Comparison of ENCODE assay signal across 1 cellular context in the genomic region with DNA sequence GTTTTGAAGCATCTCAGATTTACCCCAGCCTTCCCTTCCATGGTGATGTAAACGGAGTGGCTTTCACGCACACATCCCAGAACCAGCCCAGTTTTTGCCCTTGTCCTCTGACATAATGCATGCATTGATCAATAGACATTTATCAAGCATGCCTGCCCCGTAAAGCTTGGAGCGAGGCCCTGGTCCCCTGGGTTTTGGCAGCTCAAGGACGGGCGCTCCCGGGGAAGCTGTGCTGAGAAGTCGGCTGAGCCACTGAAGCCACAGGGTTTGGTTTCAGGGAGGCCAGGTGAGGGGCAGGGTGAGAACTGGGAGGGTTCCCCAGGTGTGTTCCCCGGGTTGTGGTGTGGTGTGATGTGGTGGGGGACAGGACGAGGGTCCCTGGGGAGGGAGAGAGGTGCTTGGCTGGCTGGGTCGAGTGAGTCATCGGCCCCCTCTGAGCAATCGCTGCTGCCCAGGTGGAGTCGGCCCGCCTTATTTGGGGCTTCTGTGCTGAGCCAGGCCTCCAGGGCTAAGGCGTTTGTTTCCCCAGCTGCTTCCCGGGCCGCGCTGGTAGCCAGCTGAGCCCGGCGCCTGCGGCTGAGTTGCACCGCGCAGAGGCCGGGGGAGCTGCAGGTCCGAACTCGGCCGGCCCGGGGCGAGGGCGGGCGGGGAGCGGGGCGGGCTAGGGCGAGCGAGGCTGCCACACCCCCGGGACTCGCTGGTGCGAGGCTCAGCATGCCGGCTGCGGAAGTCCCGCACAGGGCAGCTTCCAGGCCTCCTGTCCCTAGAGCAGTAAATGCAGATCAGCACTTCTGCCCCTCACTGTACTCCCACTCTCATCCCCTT.
TF ChIP-seq lines count a peak whose summit lies in the region.

No MANE protein-coding gene starts in this region.

TF ChIP-seq in neural cell, 6 proteins besides CTCF, POLR2A, EP300 and RAD21 (continued from another document):
- TF ChIP-seq, protein P1, sequence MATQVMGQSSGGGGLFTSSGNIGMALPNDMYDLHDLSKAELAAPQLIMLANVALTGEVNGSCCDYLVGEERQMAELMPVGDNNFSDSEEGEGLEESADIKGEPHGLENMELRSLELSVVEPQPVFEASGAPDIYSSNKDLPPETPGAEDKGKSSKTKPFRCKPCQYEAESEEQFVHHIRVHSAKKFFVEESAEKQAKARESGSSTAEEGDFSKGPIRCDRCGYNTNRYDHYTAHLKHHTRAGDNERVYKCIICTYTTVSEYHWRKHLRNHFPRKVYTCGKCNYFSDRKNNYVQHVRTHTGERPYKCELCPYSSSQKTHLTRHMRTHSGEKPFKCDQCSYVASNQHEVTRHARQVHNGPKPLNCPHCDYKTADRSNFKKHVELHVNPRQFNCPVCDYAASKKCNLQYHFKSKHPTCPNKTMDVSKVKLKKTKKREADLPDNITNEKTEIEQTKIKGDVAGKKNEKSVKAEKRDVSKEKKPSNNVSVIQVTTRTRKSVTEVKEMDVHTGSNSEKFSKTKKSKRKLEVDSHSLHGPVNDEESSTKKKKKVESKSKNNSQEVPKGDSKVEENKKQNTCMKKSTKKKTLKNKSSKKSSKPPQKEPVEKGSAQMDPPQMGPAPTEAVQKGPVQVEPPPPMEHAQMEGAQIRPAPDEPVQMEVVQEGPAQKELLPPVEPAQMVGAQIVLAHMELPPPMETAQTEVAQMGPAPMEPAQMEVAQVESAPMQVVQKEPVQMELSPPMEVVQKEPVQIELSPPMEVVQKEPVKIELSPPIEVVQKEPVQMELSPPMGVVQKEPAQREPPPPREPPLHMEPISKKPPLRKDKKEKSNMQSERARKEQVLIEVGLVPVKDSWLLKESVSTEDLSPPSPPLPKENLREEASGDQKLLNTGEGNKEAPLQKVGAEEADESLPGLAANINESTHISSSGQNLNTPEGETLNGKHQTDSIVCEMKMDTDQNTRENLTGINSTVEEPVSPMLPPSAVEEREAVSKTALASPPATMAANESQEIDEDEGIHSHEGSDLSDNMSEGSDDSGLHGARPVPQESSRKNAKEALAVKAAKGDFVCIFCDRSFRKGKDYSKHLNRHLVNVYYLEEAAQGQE (IDR thresholded peaks at IDR 0.05; ENCODE audit: borderline replicate concordance), result no peak
- TF ChIP-seq MXI1 (conservative IDR thresholded peaks at IDR 0.05; ENCODE audit: poor library complexity, severe bottlenecking), result no peak
